In genomic region chr18:7002107-7002506, GRCh38 we compare ENCODE assay signal across 18 cellular contexts.
"Had no signal": no experiment of that assay in that cellular context is flagged by ENCODE, and none has a peak within 500 bp of the region (broad histone marks: within the 10 kb centered on the region; RNA-seq: fewer than 3 reads in every experiment).

No MANE protein-coding gene starts in this region.

- H3K4me1 ChIP-seq: left ventricle myocardium inferior, right atrium auricular region, tibial artery, vagina had no signal

- H3K4me1 Mint-ChIP-seq: activated B cell treated with CpG ODN at 0.5 μM for 24 hours; memory B cell; stimulated activated naive B cell treated with anti-CD40 and anti-IgM and Interleukin-4, amounts not matched to agents 10 μg/mL and 1 μg/mL and 100 μg/mL, for 72 hours had no signal

- H3K36me3 ChIP-seq: esophagus squamous epithelium, left ventricle myocardium inferior, right atrium auricular region, tibial artery, vagina had no signal

- ATAC-seq: activated naive CD4-positive, alpha-beta T cell treated with anti-CD3 and anti-CD28 coated beads, Interleukin-2, amount 50 U/mL, for 72 hours; activated T-cell treated with anti-CD3 and anti-CD28 coated beads, Interleukin-2, amount 50 U/mL, for 72 hours; natural killer cell treated with Interleukin-12 subunit alpha and Interleukin-12 subunit beta and Interleukin-15 and Interleukin-18, amount 100 ng/mL, for 72 hours; stimulated activated naive B cell treated with anti-CD40 and anti-IgM and Interleukin-4, amounts not matched to agents 10 μg/mL and 1 μg/mL and 100 μg/mL, for 72 hours had no signal

- H3K4me3 Mint-ChIP-seq: activated B cell treated with CpG ODN at 0.5 μM for 24 hours; activated T-cell treated with anti-CD3 and anti-CD28 coated beads, Interleukin-2, amount 50 U/mL, for 72 hours; memory B cell; natural killer cell treated with Interleukin-12 subunit alpha and Interleukin-12 subunit beta and Interleukin-15 and Interleukin-18, amount 100 ng/mL, for 72 hours; stimulated activated naive B cell treated with anti-CD40 and anti-IgM and Interleukin-4, amounts not matched to agents 10 μg/mL and 1 μg/mL and 100 μg/mL, for 72 hours had no signal

- H3K27me3 ChIP-seq: cardiac muscle cell, esophagus squamous epithelium, hepatocyte, right atrium auricular region, tibial artery, vagina had no signal

- H3K9me3 ChIP-seq: esophagus squamous epithelium, left ventricle myocardium inferior, right atrium auricular region, tibial artery, vagina had no signal

- H3K27ac ChIP-seq: cardiac muscle cell, esophagus squamous epithelium, hepatocyte, left ventricle myocardium inferior, right atrium auricular region, tibial artery, vagina had no signal

- H3K9me3 Mint-ChIP-seq: activated B cell treated with CpG ODN at 0.5 μM for 24 hours; activated naive CD4-positive, alpha-beta T cell treated with anti-CD3 and anti-CD28 coated beads, Interleukin-2, amount 50 U/mL, for 72 hours; natural killer cell treated with Interleukin-12 subunit alpha and Interleukin-12 subunit beta and Interleukin-15 and Interleukin-18, amount 100 ng/mL, for 72 hours had no signal

- H3K27me3 Mint-ChIP-seq: activated B cell treated with CpG ODN at 0.5 μM for 24 hours; memory B cell; natural killer cell treated with Interleukin-12 subunit alpha and Interleukin-12 subunit beta and Interleukin-15 and Interleukin-18, amount 100 ng/mL, for 72 hours had no signal

- DNase-seq: activated B cell treated with CpG ODN at 0.5 μM for 24 hours; activated CD4-positive, alpha-beta T cell treated with anti-CD3 and anti-CD28 coated beads for 48 hours; activated CD8-positive, alpha-beta memory T cell treated with anti-CD3 and anti-CD28 coated beads, Interleukin-2, amount 50 U/mL, for 48 hours; activated gamma-delta T cell; activated T-cell treated with anti-CD3 and anti-CD28 coated beads, Interleukin-2, amount 50 U/mL, for 72 hours; esophagus squamous epithelium; left ventricle myocardium inferior; nucleus accumbens; stimulated activated CD4-positive, alpha-beta T cell treated with anti-CD3 and anti-CD28 coated beads, Interleukin-2, amount 100 ng/mL, for 48 hours; stimulated activated naive B cell treated with anti-CD40 and anti-IgM and Interleukin-4, amounts not matched to agents 10 μg/mL and 1 μg/mL and 100 μg/mL, for 72 hours; tibial artery had no signal

- H3K27ac Mint-ChIP-seq: activated B cell treated with CpG ODN at 0.5 μM for 24 hours; activated naive CD4-positive, alpha-beta T cell treated with anti-CD3 and anti-CD28 coated beads, Interleukin-2, amount 50 U/mL, for 72 hours; activated T-cell treated with anti-CD3 and anti-CD28 coated beads, Interleukin-2, amount 50 U/mL, for 72 hours; memory B cell; natural killer cell treated with Interleukin-12 subunit alpha and Interleukin-12 subunit beta and Interleukin-15 and Interleukin-18, amount 100 ng/mL, for 72 hours; stimulated activated naive B cell treated with anti-CD40 and anti-IgM and Interleukin-4, amounts not matched to agents 10 μg/mL and 1 μg/mL and 100 μg/mL, for 72 hours had no signal

- H3K36me3 Mint-ChIP-seq: activated naive CD4-positive, alpha-beta T cell treated with anti-CD3 and anti-CD28 coated beads, Interleukin-2, amount 50 U/mL, for 72 hours; memory B cell; natural killer cell treated with Interleukin-12 subunit alpha and Interleukin-12 subunit beta and Interleukin-15 and Interleukin-18, amount 100 ng/mL, for 72 hours; stimulated activated naive B cell treated with anti-CD40 and anti-IgM and Interleukin-4, amounts not matched to agents 10 μg/mL and 1 μg/mL and 100 μg/mL, for 72 hours had no signal

- H3K4me3 ChIP-seq: cardiac muscle cell, esophagus squamous epithelium, hepatocyte, left ventricle myocardium inferior, right atrium auricular region, tibial artery, vagina had no signal
